ENCODE assay signal across 13 cellular contexts in the genomic region with DNA sequence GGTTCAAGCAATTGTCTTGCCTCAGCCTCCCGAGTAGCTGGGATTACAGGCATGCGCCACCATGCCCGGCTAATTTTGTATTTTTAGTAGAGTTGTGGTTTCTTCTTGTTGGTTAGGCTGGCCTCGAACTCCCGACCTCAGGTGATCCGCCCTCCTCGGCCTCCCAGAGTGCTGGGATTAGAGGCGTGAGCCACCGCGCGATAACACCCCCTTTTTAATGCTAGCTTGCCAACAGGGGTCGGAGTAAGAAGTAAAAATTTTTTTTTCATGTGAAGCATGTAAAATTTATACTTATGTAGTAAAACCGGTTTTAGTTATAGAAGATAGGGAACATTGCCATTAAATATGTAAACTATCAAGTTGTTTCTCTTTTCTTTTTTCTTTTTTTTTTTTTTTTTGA. TPM values are rescaled to one million over a fixed set of nuclear protein-coding genes. Genes with fewer than 3 reads are reported as not detected.
DNase-seq lines count a peak whose midpoint lies in the region; ATAC-seq and TF ChIP-seq lines count a peak whose summit lies in the region.
"Not testable (repeated sequence)": the region's sequence is repeated elsewhere in the genome, so short reads cannot be mapped to it uniquely, and the experiment has no call there.
"Had no signal": no experiment of that assay in that cellular context is flagged by ENCODE, and none has a peak within 500 bp of the region (broad histone marks: within the 10 kb centered on the region; RNA-seq: fewer than 3 reads in every experiment).

No MANE protein-coding gene starts in this region.

- not testable (repeated sequence) for H3K27ac Mint-ChIP-seq in T-helper 2 cell treated with Interferon-gamma antibody and Interleukin-4, amounts not matched to agents 5 μg/mL and 100 μg/mL, for 36 hours; activated T-helper 1 cell treated with anti-CD3 and anti-CD28 coated beads, Interleukin-12 subunit alpha, Interleukin-12 subunit beta, Interleukin-2, Interleukin-4 antibody, amounts not matched to agents 30 ng/mL and 10 ng/mL and 1 ng/mL, durations not matched to agents 14 hours and 24 hours and 36 hours; MCF 10A (ENCODE audit: low read depth, unreplicated experiment); immature natural killer cell; neural crest cell (ENCODE audit: unreplicated experiment)

- intact Hi-C loops in activated T-helper 1 cell treated with anti-CD3 and anti-CD28 coated beads, Interleukin-12 subunit alpha, Interleukin-12 subunit beta, Interleukin-2, Interleukin-4 antibody, amounts not matched to agents 30 ng/mL and 10 ng/mL and 1 ng/mL, durations not matched to agents 14 hours and 24 hours and 36 hours (cut with micrococcal nuclease); MCF 10A (cut with micrococcal nuclease): not testable (repeated sequence)

- not testable (repeated sequence) for H3F3A ChIP-seq in Loucy (ENCODE audit: low read depth)

- POLR2A ChIA-PET in MCF 10A (lab: Yijun Ruan, JAX): interaction anchor here (0.6 to 2.2 kb wide), 5 partner anchors 8 to 297 kb away, joined by 3 to 10 read pairs (median 5); partner anchors contain the start of gene SENP5

- H3K9me3 Mint-ChIP-seq in T-helper 2 cell treated with Interferon-gamma antibody and Interleukin-4, amounts not matched to agents 5 μg/mL and 100 μg/mL, for 36 hours; activated T-helper 1 cell treated with anti-CD3 and anti-CD28 coated beads, Interleukin-12 subunit alpha, Interleukin-12 subunit beta, Interleukin-2, Interleukin-4 antibody, amounts not matched to agents 30 ng/mL and 10 ng/mL and 1 ng/mL, durations not matched to agents 14 hours and 24 hours and 36 hours; MCF 10A (ENCODE audit: unreplicated experiment); immature natural killer cell; neural crest cell: not testable (repeated sequence)

- not testable (repeated sequence) for BruUV-seq in MCF 10A (replicated peaks; lab: Mats Ljungman, UMichigan)

- not testable (repeated sequence) for DNase-seq in DND-41; T-helper 2 cell treated with Interferon-gamma antibody and Interleukin-4, amounts not matched to agents 5 μg/mL and 100 μg/mL, for 36 hours (ENCODE audit: low spot score); activated T-helper 1 cell treated with anti-CD3 and anti-CD28 coated beads, Interleukin-12 subunit alpha, Interleukin-12 subunit beta, Interleukin-2, Interleukin-4 antibody, amounts not matched to agents 30 ng/mL and 10 ng/mL and 1 ng/mL, durations not matched to agents 14 hours and 24 hours and 36 hours (ENCODE audit: low spot score); MCF 10A (ENCODE audit: unreplicated experiment); immature natural killer cell; neural crest cell (ENCODE audit: low read depth, low spot score)

- peaks cover 26% of the 10 kb centered on the region for H3K4me1 Mint-ChIP-seq in T-helper 2 cell treated with Interferon-gamma antibody and Interleukin-4, amounts not matched to agents 5 μg/mL and 100 μg/mL, for 36 hours (ENCODE audit: low read depth)
- H3K4me1 Mint-ChIP-seq in activated T-helper 1 cell treated with anti-CD3 and anti-CD28 coated beads, Interleukin-12 subunit alpha, Interleukin-12 subunit beta, Interleukin-2, Interleukin-4 antibody, amounts not matched to agents 30 ng/mL and 10 ng/mL and 1 ng/mL, durations not matched to agents 14 hours and 24 hours and 36 hours (ENCODE audit: low read depth): peaks cover 36% of the 10 kb centered on the region
- peaks cover 19% of the 10 kb centered on the region for H3K4me1 Mint-ChIP-seq in MCF 10A (ENCODE audit: insufficient read depth, unreplicated experiment)
- H3K4me1 Mint-ChIP-seq in immature natural killer cell: peaks cover 35 to 38% of the 10 kb centered on the region in 2 donors
- peaks cover 26% of the 10 kb centered on the region for H3K4me1 Mint-ChIP-seq in neural crest cell

- peaks cover 16% of the 10 kb centered on the region for H3K36me3 ChIP-seq in DND-41 (ENCODE audit: insufficient read depth, low read length)
- H3K36me3 ChIP-seq in Loucy (ENCODE audit: insufficient read depth, low read length): not testable (repeated sequence)

- peak overlapping the region; percentile 99 for H3K4me3 Mint-ChIP-seq in T-helper 2 cell treated with Interferon-gamma antibody and Interleukin-4, amounts not matched to agents 5 μg/mL and 100 μg/mL, for 36 hours
- peak overlapping the region; percentile 96 for H3K4me3 Mint-ChIP-seq in activated T-helper 1 cell treated with anti-CD3 and anti-CD28 coated beads, Interleukin-12 subunit alpha, Interleukin-12 subunit beta, Interleukin-2, Interleukin-4 antibody, amounts not matched to agents 30 ng/mL and 10 ng/mL and 1 ng/mL, durations not matched to agents 14 hours and 24 hours and 36 hours
- H3K4me3 Mint-ChIP-seq in MCF 10A (ENCODE audit: unreplicated experiment) (peak overlapping the region; percentile 85), immature natural killer cell (peak overlapping the region in 4 of 5 donors; percentile 89 to 97 (median 90)), neural crest cell (peak overlapping the region; percentile 91)

- H3K27me3 ChIP-seq in DND-41 (ENCODE audit: insufficient read depth, low read length, poor library complexity); Loucy (ENCODE audit: insufficient read depth, low read length, poor library complexity, severe bottlenecking): not testable (repeated sequence)

- H3K4me2 ChIP-seq in DND-41 (ENCODE audit: insufficient read depth, low read length) (peak overlapping the region; percentile 81), Loucy (ENCODE audit: low read depth, low read length, poor library complexity, severe bottlenecking) (peak overlapping the region; percentile 99)

- H3K9me2 ChIP-seq in Loucy (replicated peaks; ENCODE audit: low read depth, low read length): not testable (repeated sequence)

- H3K9me3 ChIP-seq in DND-41 (ENCODE audit: insufficient read depth, low read length, severe bottlenecking); Loucy (ENCODE audit: insufficient read depth, low read depth, low read length): not testable (repeated sequence)

- peak overlapping the region in 1 of 2 experiments; percentile 84; a peak in 2 of 4 replicates for H3K4me3 ChIP-seq in DND-41 (ENCODE audit: low read depth in 1 of 2, low read length in 2 of 2)
- peak overlapping the region; percentile 98 for H3K4me3 ChIP-seq in Loucy (ENCODE audit: low read length, poor library complexity, severe bottlenecking)

- H4K20me1 ChIP-seq in DND-41 (ENCODE audit: insufficient read depth, low read length): not testable (repeated sequence)
- H4K20me1 ChIP-seq in Loucy (ENCODE audit: insufficient read depth, low read length, poor library complexity, severe bottlenecking): peaks cover 28% of the 10 kb centered on the region

- H3K27me3 Mint-ChIP-seq in T-helper 2 cell treated with Interferon-gamma antibody and Interleukin-4, amounts not matched to agents 5 μg/mL and 100 μg/mL, for 36 hours (ENCODE audit: low read depth); activated T-helper 1 cell treated with anti-CD3 and anti-CD28 coated beads, Interleukin-12 subunit alpha, Interleukin-12 subunit beta, Interleukin-2, Interleukin-4 antibody, amounts not matched to agents 30 ng/mL and 10 ng/mL and 1 ng/mL, durations not matched to agents 14 hours and 24 hours and 36 hours (ENCODE audit: insufficient read depth); MCF 10A (ENCODE audit: insufficient read depth, unreplicated experiment); immature natural killer cell (ENCODE audit: low read depth in 3 of 3); neural crest cell (ENCODE audit: low read depth): not testable (repeated sequence)

- peaks cover 13% of the 10 kb centered on the region for H3K36me3 Mint-ChIP-seq in T-helper 2 cell treated with Interferon-gamma antibody and Interleukin-4, amounts not matched to agents 5 μg/mL and 100 μg/mL, for 36 hours (ENCODE audit: low read depth)
- peaks cover 13% of the 10 kb centered on the region for H3K36me3 Mint-ChIP-seq in activated T-helper 1 cell treated with anti-CD3 and anti-CD28 coated beads, Interleukin-12 subunit alpha, Interleukin-12 subunit beta, Interleukin-2, Interleukin-4 antibody, amounts not matched to agents 30 ng/mL and 10 ng/mL and 1 ng/mL, durations not matched to agents 14 hours and 24 hours and 36 hours (ENCODE audit: low read depth)
- H3K36me3 Mint-ChIP-seq in MCF 10A (ENCODE audit: insufficient read depth, unreplicated experiment); immature natural killer cell; neural crest cell (ENCODE audit: low read depth): not testable (repeated sequence)

- peaks cover 57% of the 10 kb centered on the region for H3K4me1 ChIP-seq in DND-41 (ENCODE audit: insufficient read depth, low read length)
- H3K4me1 ChIP-seq in Loucy (ENCODE audit: insufficient read depth, low read length, poor library complexity, severe bottlenecking): peaks cover 64% of the 10 kb centered on the region

- TF ChIP-seq CTCF in DND-41 (IDR thresholded peaks at IDR 0.05; ENCODE audit: borderline replicate concordance, extremely low read depth, low read length, poor library complexity, severe bottlenecking); Loucy (conservative IDR thresholded peaks at IDR 0.05; ENCODE audit: low read length); MCF 10A (IDR thresholded peaks at IDR 0.05; ENCODE audit: unreplicated experiment); neural crest cell (conservative IDR thresholded peaks at IDR 0.05): not testable (repeated sequence)

- H3K79me2 ChIP-seq in DND-41 (ENCODE audit: insufficient read depth, low read length): peaks cover 90% of the 10 kb centered on the region
- H3K79me2 ChIP-seq in Loucy (ENCODE audit: insufficient read depth, low read length): peaks cover 81% of the 10 kb centered on the region

- peak overlapping the region; percentile 82; the same call in 1 of the 2 replicates for H3K9ac ChIP-seq in DND-41 (ENCODE audit: low read depth, low read length)
- H3K9ac ChIP-seq in Loucy (ENCODE audit: low read depth, low read length, poor library complexity, severe bottlenecking): peak overlapping the region; percentile 89

- ATAC-seq in DND-41 (ENCODE audit: insufficient read depth, low read depth): not testable (repeated sequence)

- H2AFZ ChIP-seq in DND-41 (ENCODE audit: low read depth, low read length); Loucy (ENCODE audit: low read length): not testable (repeated sequence)

- CTCF ChIA-PET in MCF 10A (lab: Yijun Ruan, JAX): interaction anchor here (0.6 to 1.0 kb wide), 2 partner anchors 39 to 297 kb away, joined by 3 to 5 read pairs; partner anchors contain the start of gene SENP5

- not testable (repeated sequence) for H3K27ac ChIP-seq in DND-41 (ENCODE audit: low read length)

RNA-seq across cellular contexts. Expression of gene FBXO45, which starts 1.9 kb away (rescaled TPM):
- total RNA-seq in activated T-helper 1 cell treated with anti-CD3 and anti-CD28 coated beads, Interleukin-12 subunit alpha, Interleukin-12 subunit beta, Interleukin-2, Interleukin-4 antibody, amounts not matched to agents 30 ng/mL and 10 ng/mL and 1 ng/mL, durations not matched to agents 14 hours and 24 hours and 36 hours: 22.8 and 24.3 TPM in 2 replicates
- total RNA-seq in MCF 10A (2022) (13.2 and 16.0 TPM in 2 replicates), neural crest cell (16.9 and 17.9 TPM in 2 replicates)
- polyA plus RNA-seq in immature natural killer cell: 1 to 10 TPM; 2.6 to 6.6 (median 3.3) TPM

RNA-seq across cellular contexts. Expression of gene WDR53, which starts 2.0 kb away (rescaled TPM):
- total RNA-seq in activated T-helper 1 cell treated with anti-CD3 and anti-CD28 coated beads, Interleukin-12 subunit alpha, Interleukin-12 subunit beta, Interleukin-2, Interleukin-4 antibody, amounts not matched to agents 30 ng/mL and 10 ng/mL and 1 ng/mL, durations not matched to agents 14 hours and 24 hours and 36 hours: 24.8 and 25.5 TPM in 2 replicates
- total RNA-seq in MCF 10A (2022): 14.4 and 18.8 TPM in 2 replicates
- polyA plus RNA-seq in immature natural killer cell: 10 to 100 TPM; 11.2 to 28.6 (median 14.8) TPM
- 13.4 and 16.1 TPM in 2 replicates for total RNA-seq in neural crest cell

RNA-seq across cellular contexts. Expression of gene SMCO1, which starts 55.2 kb away (rescaled TPM):
- total RNA-seq in activated T-helper 1 cell treated with anti-CD3 and anti-CD28 coated beads, Interleukin-12 subunit alpha, Interleukin-12 subunit beta, Interleukin-2, Interleukin-4 antibody, amounts not matched to agents 30 ng/mL and 10 ng/mL and 1 ng/mL, durations not matched to agents 14 hours and 24 hours and 36 hours: not detected in 2 replicates
- total RNA-seq in MCF 10A (2022) (not detected in 2 replicates), neural crest cell (not detected in 2 replicates)
- not detected for polyA plus RNA-seq in immature natural killer cell
- total RNA-seq: activated naive CD4-positive, alpha-beta T cell treated with anti-CD3 and anti-CD28 coated beads, Interleukin-2, amount 50 U/mL, for 72 hours; epithelial cell of proximal tubule; fibroblast of villous mesenchyme; IMR-90; prostate gland; tibial nerve had no signal
- polyA plus RNA-seq: IMR-90 had no signal
